8 cellular contexts compared by ENCODE assay signal in genomic region chr1:160342520-160342919, GRCh38. TPM values are rescaled to one million over a fixed set of nuclear protein-coding genes. Genes with fewer than 3 reads are reported as not detected.
A peak's percentile ranks its signal among the peaks of the same experiment; 100 is the strongest.
DNase-seq lines count a peak whose midpoint lies in the region; ATAC-seq lines count a peak whose summit lies in the region.

No MANE protein-coding gene starts in this region.

- POLR2A ChIA-PET in activated CD4-positive, alpha-beta memory T cell treated with anti-CD3 and anti-CD28 coated beads for 36 hours (lab: Charles Lee): interaction anchor here (1.4 kb wide), 1 partner anchor 58 kb away, joined by 6 read pairs; the partner anchor contains the start of gene PEX19

- H3K4me3 Mint-ChIP-seq in activated CD4-positive, alpha-beta memory T cell treated with anti-CD3 and anti-CD28 coated beads for 36 hours: peak overlapping the region; percentile 93

- intact Hi-C loops in activated CD4-positive, alpha-beta memory T cell treated with anti-CD3 and anti-CD28 coated beads for 36 hours (cut with micrococcal nuclease): loop anchor here (2.0 to 5.0 kb wide), 2 partner anchors 55 to 136 kb away; partner anchors contain the start of gene PEX19

- H3K4me1 Mint-ChIP-seq in activated CD4-positive, alpha-beta memory T cell treated with anti-CD3 and anti-CD28 coated beads for 36 hours (ENCODE audit: low read depth): peaks cover 43% of the 10 kb centered on the region

- peaks cover 21% of the 10 kb centered on the region for H3K36me3 Mint-ChIP-seq in activated CD4-positive, alpha-beta memory T cell treated with anti-CD3 and anti-CD28 coated beads for 36 hours

- peak overlapping the region; percentile 88 for H3K27ac ChIP-seq in rectal smooth muscle tissue (ENCODE audit: low read depth, low read length)

- H3K36me3 ChIP-seq in rectal smooth muscle tissue (ENCODE audit: control insufficient read depth, insufficient read depth, low read length): peaks cover 12% of the 10 kb centered on the region

- H3K9me3 Mint-ChIP-seq in activated CD4-positive, alpha-beta memory T cell treated with anti-CD3 and anti-CD28 coated beads for 36 hours: no peaks in the 10 kb centered on the region

- H3K27me3 Mint-ChIP-seq in activated CD4-positive, alpha-beta memory T cell treated with anti-CD3 and anti-CD28 coated beads for 36 hours: no peaks in the 10 kb centered on the region

- peak overlapping the region; percentile 99 for H3K9ac ChIP-seq in rectal smooth muscle tissue (ENCODE audit: low read length)

- peaks cover 3% of the 10 kb centered on the region for H3K4me1 ChIP-seq in rectal smooth muscle tissue (ENCODE audit: control insufficient read depth, insufficient read depth, low read length)

- H3K27me3 ChIP-seq in rectal smooth muscle tissue (ENCODE audit: control insufficient read depth, insufficient read depth, low read length): no peaks in the 10 kb centered on the region

- H3K4me3 ChIP-seq in rectal smooth muscle tissue (ENCODE audit: low read length): peak overlapping the region; percentile 96

- ATAC-seq in HG02840 (IDR thresholded peaks at IDR 0.05; ENCODE audit: low FRiP score, unreplicated experiment) (no peak), HG03095 (IDR thresholded peaks at IDR 0.05; ENCODE audit: unreplicated experiment) (no peak)

- DNase-seq in activated CD4-positive, alpha-beta T cell treated with anti-CD3 and anti-CD28 coated beads for 48 hours: peak; percentile 9
- DNase-seq in activated CD4-positive, alpha-beta T cell treated with anti-CD3 and anti-CD28 coated beads for 4 hours: no peak
- DNase-seq in activated CD4-positive, alpha-beta memory T cell treated with anti-CD3 and anti-CD28 coated beads for 36 hours: no peak
- DNase-seq in glomerular visceral epithelial cell (ENCODE audit: extremely low spot score) (peak; percentile 5), mesenteric fat pad (ENCODE audit: low spot score) (no peak)

- peak overlapping the region; percentile 93 for H3K27ac Mint-ChIP-seq in activated CD4-positive, alpha-beta memory T cell treated with anti-CD3 and anti-CD28 coated beads for 36 hours

- CTCF ChIA-PET in activated CD4-positive, alpha-beta memory T cell treated with anti-CD3 and anti-CD28 coated beads for 36 hours (lab: Charles Lee): interaction anchor here (1.1 kb wide), 1 partner anchor 51 kb away, joined by 5 read pairs; no protein-coding TSS in a partner anchor

RNA-seq across cellular contexts. Expression of gene COPA, which starts 0.5 kb away (rescaled TPM):
- total RNA-seq in activated CD4-positive, alpha-beta memory T cell treated with anti-CD3 and anti-CD28 coated beads for 36 hours: 100 to 1,000 TPM; 132 TPM
- total RNA-seq in mesenteric fat pad: 228 TPM

RNA-seq across cellular contexts. Expression of gene NCSTN, which starts 0.7 kb away (rescaled TPM):
- total RNA-seq in activated CD4-positive, alpha-beta memory T cell treated with anti-CD3 and anti-CD28 coated beads for 36 hours: 10 to 100 TPM; 39.8 to 42.6 TPM
- 102 TPM for total RNA-seq in mesenteric fat pad

RNA-seq across cellular contexts. Expression of gene NHLH1, which starts 24.4 kb away (rescaled TPM):
- under 1 TPM; 0.22 to 0.45 TPM for total RNA-seq in activated CD4-positive, alpha-beta memory T cell treated with anti-CD3 and anti-CD28 coated beads for 36 hours
- total RNA-seq in mesenteric fat pad: 0.42 TPM

RNA-seq across cellular contexts. Expression of gene PEX19, which starts 57.6 kb away (rescaled TPM):
- total RNA-seq in activated CD4-positive, alpha-beta memory T cell treated with anti-CD3 and anti-CD28 coated beads for 36 hours: 10 to 100 TPM; 50.0 to 61.1 TPM
- total RNA-seq in mesenteric fat pad: 144 TPM

RNA-seq across cellular contexts. Expression of gene VANGL2, which starts 57.8 kb away (rescaled TPM):
- not detected for total RNA-seq in activated CD4-positive, alpha-beta memory T cell treated with anti-CD3 and anti-CD28 coated beads for 36 hours
- 1.7 TPM for total RNA-seq in mesenteric fat pad

Comparison
In these comparisons a context has a peak if more than half of its experiments do, and no peak if none do; other contexts are left out.
1. DNase-seq: peak in activated CD4-positive, alpha-beta T cell treated with anti-CD3 and anti-CD28 coated beads for 48 hours (single experiment) and glomerular visceral epithelial cell (single experiment); none in activated CD4-positive, alpha-beta T cell treated with anti-CD3 and anti-CD28 coated beads for 4 hours (0 of 2), activated CD4-positive, alpha-beta memory T cell treated with anti-CD3 and anti-CD28 coated beads for 36 hours (single experiment) and mesenteric fat pad (single experiment).